11 cellular contexts compared by ENCODE assay signal in the genomic region with DNA sequence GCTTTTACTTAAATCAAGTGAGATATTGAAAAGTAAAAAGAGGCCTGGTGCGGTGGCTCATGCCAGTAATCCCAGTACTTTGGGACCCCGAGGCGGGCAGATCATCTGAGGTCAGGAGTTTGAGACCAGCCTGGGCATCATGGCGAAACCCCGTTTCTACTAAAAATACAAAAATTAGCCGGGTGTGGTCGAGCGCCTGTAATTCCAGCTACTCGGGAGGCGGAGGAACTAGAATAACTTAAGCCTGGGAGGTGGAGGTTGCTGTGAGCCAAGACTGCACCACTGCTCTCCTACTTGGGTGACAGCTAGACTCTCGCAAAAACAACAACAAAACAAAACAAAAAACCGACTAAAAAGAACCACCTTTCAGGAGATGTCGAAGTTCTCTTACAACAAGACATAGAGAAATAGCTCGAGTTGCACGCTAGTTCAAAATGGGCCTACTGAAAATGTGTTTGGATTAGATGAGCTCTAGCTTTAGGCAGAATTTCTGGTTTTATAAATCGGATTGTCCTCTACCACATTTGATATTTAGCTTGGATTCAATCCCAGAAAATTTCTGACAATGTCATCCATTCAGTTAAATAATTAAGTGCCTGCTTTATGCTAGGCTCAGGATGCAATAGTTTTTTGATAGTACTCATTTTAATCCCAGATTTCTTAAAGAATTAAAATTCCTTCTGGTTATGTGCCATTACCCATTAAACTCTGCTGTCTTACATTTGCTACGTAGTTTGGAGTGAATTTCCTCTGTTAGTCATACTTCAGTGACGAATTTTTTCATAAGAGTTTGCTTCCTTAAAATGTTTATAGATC. TPM values are rescaled to one million over a fixed set of nuclear protein-coding genes. Genes with fewer than 3 reads are reported as not detected.
A peak's percentile ranks its signal among the peaks of the same experiment; 100 is the strongest.
DNase-seq lines count a peak whose midpoint lies in the region; ATAC-seq and TF ChIP-seq lines count a peak whose summit lies in the region.
"Had no signal": no experiment of that assay in that cellular context is flagged by ENCODE, and none has a peak within 500 bp of the region (broad histone marks: within the 10 kb centered on the region; RNA-seq: fewer than 3 reads in every experiment).

No MANE protein-coding gene starts in this region.

- intact Hi-C loops in activated naive CD4-positive, alpha-beta T cell treated with anti-CD3 and anti-CD28 coated beads for 36 hours (cut with micrococcal nuclease): no loop called here
- intact Hi-C loops in adrenal gland (cut with DNase I): no loop called here
- intact Hi-C loops in tibial artery (cut with DNase I; ENCODE audit: low total_unique reads): no loop called here

- no peaks in the 10 kb centered on the region for H3K27me3 Mint-ChIP-seq in activated naive CD4-positive, alpha-beta T cell treated with anti-CD3 and anti-CD28 coated beads for 36 hours (ENCODE audit: low read depth)

- peak overlapping the region; percentile 55 to 99 for H3K27ac Mint-ChIP-seq in activated naive CD4-positive, alpha-beta T cell treated with anti-CD3 and anti-CD28 coated beads, Interleukin-2, amount 50 U/mL, for 72 hours
- no peak overlapping the region for H3K27ac Mint-ChIP-seq in activated naive CD4-positive, alpha-beta T cell treated with anti-CD3 and anti-CD28 coated beads for 36 hours

- peak overlapping the region; percentile 25 to 100 (median 41) for H3K27ac ChIP-seq in adrenal gland
- peak overlapping the region; percentile 90 to 92 for H3K27ac ChIP-seq in tibial artery
- H3K27ac ChIP-seq: KMS-11 had no signal

- ATAC-seq in activated naive CD4-positive, alpha-beta T cell treated with anti-CD3 and anti-CD28 coated beads, Interleukin-2, amount 50 U/mL, for 72 hours: no peak

- no peaks in the 10 kb centered on the region for H3K9me3 Mint-ChIP-seq in activated naive CD4-positive, alpha-beta T cell treated with anti-CD3 and anti-CD28 coated beads, Interleukin-2, amount 50 U/mL, for 72 hours
- H3K9me3 Mint-ChIP-seq in activated naive CD4-positive, alpha-beta T cell treated with anti-CD3 and anti-CD28 coated beads for 36 hours: no peaks in the 10 kb centered on the region

- H3K4me3 Mint-ChIP-seq in activated naive CD4-positive, alpha-beta T cell treated with anti-CD3 and anti-CD28 coated beads for 36 hours: no peak overlapping the region

- no peak for TF ChIP-seq POLR2A in adrenal gland (IDR thresholded peaks at IDR 0.05)

- H3K36me3 ChIP-seq in adrenal gland (replicated peaks in 1 of 2): no peaks in the 10 kb centered on the region
- no peaks in the 10 kb centered on the region for H3K36me3 ChIP-seq in tibial artery

- H3K9me3 ChIP-seq in adrenal gland (replicated peaks in 1 of 3): no peaks in the 10 kb centered on the region
- no peaks in the 10 kb centered on the region for H3K9me3 ChIP-seq in tibial artery
- H3K9me3 ChIP-seq: Caco-2 had no signal

- TF ChIP-seq CTCF in adrenal gland (IDR thresholded peaks at IDR 0.05) (no peak), tibial artery (IDR thresholded peaks at IDR 0.05) (no peak)

- CTCF ChIA-PET in activated naive CD4-positive, alpha-beta T cell treated with anti-CD3 and anti-CD28 coated beads for 36 hours (lab: Charles Lee): interaction anchor here (0.9 to 1.0 kb wide), 2 partner anchors 18 to 33 kb away, joined by 3 read pairs; no protein-coding TSS in a partner anchor

- H3K4me1 ChIP-seq in adrenal gland (replicated peaks in 1 of 2) (peaks cover 2 to 25% of the 10 kb centered on the region in 2 donors), tibial artery (peaks cover 0 to 20% (median 7%) of the 10 kb centered on the region in 4 donors)
- H3K4me1 ChIP-seq: Caco-2 had no signal

- H3K36me3 Mint-ChIP-seq in activated naive CD4-positive, alpha-beta T cell treated with anti-CD3 and anti-CD28 coated beads, Interleukin-2, amount 50 U/mL, for 72 hours: peaks cover 24 to 26% of the 10 kb centered on the region in 2 donors
- peaks cover 10% of the 10 kb centered on the region for H3K36me3 Mint-ChIP-seq in activated naive CD4-positive, alpha-beta T cell treated with anti-CD3 and anti-CD28 coated beads for 36 hours (ENCODE audit: low read depth)

- H3K27me3 ChIP-seq in adrenal gland (no peaks in the 10 kb centered on the region), tibial artery (no peaks in the 10 kb centered on the region)

- no peak for DNase-seq in activated naive CD4-positive, alpha-beta T cell treated with anti-CD3 and anti-CD28 coated beads, Interleukin-2, amount 50 U/mL, for 72 hours (ENCODE audit: low spot score in 2 of 2)
- DNase-seq in activated naive CD4-positive, alpha-beta T cell treated with anti-CD3 and anti-CD28 coated beads for 36 hours: no peak
- DNase-seq in adrenal gland (peak in 1 of 7 donors; percentile 47), hepatic stellate cell (ENCODE audit: low spot score) (peak; percentile 25), tibial artery (no peak), NCI-H187 treated with DMSO at 0.1 percent for 48 hours (lab: John Stamatoyannopoulos, UW) (no peak)
- no peak for DNase-seq in stimulated activated CD4-positive, alpha-beta T cell treated with anti-CD3 and anti-CD28 coated beads, Interleukin-1b, Interleukin-23, amount 100 ng/mL, for 48 hours
- DNase-seq in effector CD4-positive, alpha-beta T cell: no peak
- DNase-seq: Caco-2 had no signal

- H3K4me1 Mint-ChIP-seq in activated naive CD4-positive, alpha-beta T cell treated with anti-CD3 and anti-CD28 coated beads for 36 hours (ENCODE audit: low read depth): peaks cover 23% of the 10 kb centered on the region

- 57 to 66% (median 64%) methylated on average over 18 of the region's 18 CpGs for WGBS in adrenal gland, 4 donors

- H3K4me3 ChIP-seq in adrenal gland (no peak overlapping the region), tibial artery (no peak overlapping the region)
- H3K4me3 ChIP-seq: lung had no signal

RNA-seq across cellular contexts. Expression of a gene that starts 1.9 kb away (rescaled TPM):
- total RNA-seq in activated naive CD4-positive, alpha-beta T cell treated with anti-CD3 and anti-CD28 coated beads, Interleukin-2, amount 50 U/mL, for 72 hours: 10 to 100 TPM; 27.1 to 64.9 TPM
- 10 to 100 TPM; 25.7 to 32.3 TPM for total RNA-seq in activated naive CD4-positive, alpha-beta T cell treated with anti-CD3 and anti-CD28 coated beads for 36 hours
- total RNA-seq in adrenal gland: 10 to 100 TPM in 6 of 8 donors, 1 to 10 TPM in 2; 8.4 to 39.8 (median 35.2) TPM
- polyA plus RNA-seq in adrenal gland: 10 to 100 TPM; 30.7 to 44.0 (median 42.8) TPM
